Comparison of ENCODE assay signal across 24 cellular contexts in the genomic region with DNA sequence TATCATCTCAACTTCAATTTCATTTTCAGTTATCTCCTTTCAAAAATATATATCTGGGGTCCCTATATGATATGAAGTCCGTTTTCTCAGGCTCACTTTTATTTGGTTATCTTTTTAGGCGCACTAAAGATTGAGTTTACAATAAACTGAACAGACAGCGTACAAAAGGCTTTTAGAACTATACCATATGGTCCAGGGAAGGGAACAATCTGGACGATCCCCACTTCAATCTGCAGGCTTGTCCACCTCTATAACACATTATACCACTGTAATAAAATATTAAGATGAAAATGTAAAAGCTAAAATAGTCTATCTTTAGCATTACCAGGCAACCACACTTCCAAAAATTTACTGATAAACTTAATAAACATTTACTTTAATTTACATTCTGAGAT.
DNase-seq lines count a peak whose midpoint lies in the region; ATAC-seq, FAIRE-seq and TF ChIP-seq lines count a peak whose summit lies in the region.
"Had no signal": no experiment of that assay in that cellular context is flagged by ENCODE, and none has a peak within 500 bp of the region (broad histone marks: within the 10 kb centered on the region; RNA-seq: fewer than 3 reads in every experiment).

No MANE protein-coding gene starts in this region.

- TF ChIP-seq CTCF in SU-DHL-6 (IDR thresholded peaks at IDR 0.05; ENCODE audit: insufficient read depth, low read length, poor library complexity, severe bottlenecking): no peak
- no peak for TF ChIP-seq CTCF in keratinocyte (optimal IDR thresholded peaks at IDR 0.05 in 1 of 3, IDR thresholded peaks at IDR 0.05 in 1 of 3, conservative IDR thresholded peaks at IDR 0.05 in 1 of 3; ENCODE audit: extremely low read depth in 1 of 3, insufficient read depth in 2 of 3, low read length in 3 of 3)
- TF ChIP-seq CTCF in kidney (IDR thresholded peaks at IDR 0.05; ENCODE audit: borderline replicate concordance, extremely low read depth, insufficient read depth): no peak
- TF ChIP-seq CTCF in Peyer's patch (IDR thresholded peaks at IDR 0.05): no peak

- H3K9me3 ChIP-seq in Karpas-422 (ENCODE audit: low read length) (no peaks in the 10 kb centered on the region), SU-DHL-6 (ENCODE audit: insufficient read depth, low read length) (no peaks in the 10 kb centered on the region), keratinocyte (ENCODE audit: control insufficient read depth, low read depth, low read length) (no peaks in the 10 kb centered on the region), kidney (ENCODE audit: control insufficient read depth in 1 of 2, low read length in 2 of 2) (no peaks in the 10 kb centered on the region), Peyer's patch (no peaks in the 10 kb centered on the region)
- H3K9me3 ChIP-seq: heart right ventricle, left lung, pancreas, right atrium auricular region, transverse colon had no signal

- peak overlapping the region; percentile 44 for H3K4me2 ChIP-seq in Karpas-422 (ENCODE audit: low read depth, low read length, poor library complexity, severe bottlenecking)
- H3K4me2 ChIP-seq in SU-DHL-6 (ENCODE audit: low read depth, low read length, poor library complexity, severe bottlenecking): peak overlapping the region; percentile 49
- H3K4me2 ChIP-seq in keratinocyte (ENCODE audit: control insufficient read depth, extremely low read depth, insufficient read depth, low read depth, low read length): no peak overlapping the region

- peaks cover 61% of the 10 kb centered on the region for H3K4me1 Mint-ChIP-seq in activated CD8-positive, alpha-beta memory T cell treated with anti-CD3 and anti-CD28 coated beads, Interleukin-2, amount 10 ng/mL, durations not matched to agents 7 days and 5 days

- intact Hi-C loops in kidney (cut with DNase I): no loop called here

- peaks cover 80% of the 10 kb centered on the region for H3K4me1 ChIP-seq in Karpas-422 (ENCODE audit: low read length)
- H3K4me1 ChIP-seq in keratinocyte (ENCODE audit: control insufficient read depth, extremely low read depth, insufficient read depth, low read length): no peaks in the 10 kb centered on the region
- no peaks in the 10 kb centered on the region for H3K4me1 ChIP-seq in kidney (ENCODE audit: control insufficient read depth in 1 of 2, insufficient read depth in 1 of 2, low read depth in 1 of 2, low read length in 2 of 2)
- no peaks in the 10 kb centered on the region for H3K4me1 ChIP-seq in Peyer's patch
- H3K4me1 ChIP-seq: right atrium auricular region, transverse colon had no signal

- peaks cover 36% of the 10 kb centered on the region for H3K36me3 Mint-ChIP-seq in activated CD8-positive, alpha-beta memory T cell treated with anti-CD3 and anti-CD28 coated beads, Interleukin-2, amount 10 ng/mL, durations not matched to agents 7 days and 5 days

- no peaks in the 10 kb centered on the region for H3K27me3 Mint-ChIP-seq in activated CD8-positive, alpha-beta memory T cell treated with anti-CD3 and anti-CD28 coated beads, Interleukin-2, amount 10 ng/mL, durations not matched to agents 7 days and 5 days
- H3K27me3 Mint-ChIP-seq: naive thymus-derived CD8-positive, alpha-beta T cell; T-cell had no signal

- H3K4me3 ChIP-seq in Karpas-422 (ENCODE audit: low read length) (no peak overlapping the region), SU-DHL-6 (ENCODE audit: insufficient read depth, low read length, poor library complexity, severe bottlenecking) (no peak overlapping the region), keratinocyte (ENCODE audit: control insufficient read depth in 2 of 3, extremely low read depth in 1 of 3, insufficient read depth in 2 of 3, low read depth in 1 of 3, low read length in 3 of 3) (no peak overlapping the region), kidney (ENCODE audit: low read length in 2 of 2) (no peak overlapping the region), Peyer's patch (no peak overlapping the region)
- H3K4me3 ChIP-seq: heart right ventricle, left lung, pancreas, right atrium auricular region, transverse colon had no signal

- H4K20me1 ChIP-seq in Karpas-422 (ENCODE audit: insufficient read depth, low read depth, low read length) (no peaks in the 10 kb centered on the region), SU-DHL-6 (ENCODE audit: low read depth, low read length) (no peaks in the 10 kb centered on the region), keratinocyte (ENCODE audit: control insufficient read depth, extremely low read depth, insufficient read depth, low read length) (no peaks in the 10 kb centered on the region)

- H3K9me2 ChIP-seq in Karpas-422 (replicated peaks; ENCODE audit: insufficient read depth, low read length): no peaks in the 10 kb centered on the region
- H3K9me2 ChIP-seq in SU-DHL-6 (replicated peaks; ENCODE audit: insufficient read depth, low read length): no peaks in the 10 kb centered on the region

- H3K27me3 ChIP-seq in Karpas-422 (ENCODE audit: low read length): no peaks in the 10 kb centered on the region
- H3K27me3 ChIP-seq in SU-DHL-6 (ENCODE audit: low read length): no peaks in the 10 kb centered on the region
- H3K27me3 ChIP-seq in keratinocyte (ENCODE audit: control insufficient read depth, extremely low read depth, insufficient read depth, low read length): no peaks in the 10 kb centered on the region
- H3K27me3 ChIP-seq in Peyer's patch: no peaks in the 10 kb centered on the region
- H3K27me3 ChIP-seq: heart right ventricle, left lung, pancreas, right atrium auricular region, transverse colon had no signal

- H3K27ac ChIP-seq in Karpas-422 (ENCODE audit: low read length) (peak overlapping the region; percentile 99), SU-DHL-6 (ENCODE audit: low read depth, low read length) (no peak overlapping the region; the same call in 1 of the 2 replicates), keratinocyte (ENCODE audit: control insufficient read depth, insufficient read depth, low read length) (peak overlapping the region; percentile 42), kidney (ENCODE audit: low read depth in 2 of 2, low read length in 2 of 2) (no peak overlapping the region), Peyer's patch (no peak overlapping the region)
- H3K27ac ChIP-seq: heart right ventricle, left lung, pancreas, right atrium auricular region, transverse colon had no signal

- FAIRE-seq in keratinocyte (lab: Jason Lieb, UNC) (no peak), kidney (lab: Jason Lieb, UNC) (no peak)
- FAIRE-seq: pancreas had no signal

- H3K4me3 Mint-ChIP-seq in activated CD8-positive, alpha-beta memory T cell treated with anti-CD3 and anti-CD28 coated beads, Interleukin-2, amount 10 ng/mL, durations not matched to agents 7 days and 5 days: no peak overlapping the region
- H3K4me3 Mint-ChIP-seq: naive thymus-derived CD8-positive, alpha-beta T cell; T-cell had no signal

- no peak for DNase-seq in activated CD8-positive, alpha-beta memory T cell treated with anti-CD3 and anti-CD28 coated beads, Interleukin-2, amount 10 ng/mL, durations not matched to agents 7 days and 5 days
- no peak for DNase-seq in activated CD8-positive, alpha-beta memory T cell treated with anti-CD3 and anti-CD28 coated beads, Interleukin-2, amount 50 U/mL, for 4 hours
- DNase-seq in Karpas-422 (no peak), keratinocyte (ENCODE audit: low read depth, low spot score) (no peak), kidney (no peak), Peyer's patch (no peak)
- DNase-seq: 8988T; activated CD4-positive, alpha-beta T cell treated with anti-CD3 and anti-CD28 coated beads for 48 hours; activated gamma-delta T cell; amygdala; caudate nucleus; COR-L47; heart right ventricle; left lung; naive thymus-derived CD8-positive, alpha-beta T cell; NCI-H1436; pancreas; SHP77 treated with DMSO at 0.1 percent for 48 hours; stimulated activated CD4-positive, alpha-beta T cell treated with anti-CD3 and anti-CD28 coated beads, Interleukin-4, amount 100 ng/mL, for 24 hours; T-cell; transverse colon had no signal

- no peak overlapping the region for H2AFZ ChIP-seq in Karpas-422 (ENCODE audit: low read length)
- no peak overlapping the region for H2AFZ ChIP-seq in SU-DHL-6 (ENCODE audit: low read depth, low read length, severe bottlenecking)
- no peak overlapping the region for H2AFZ ChIP-seq in keratinocyte (ENCODE audit: control insufficient read depth, low read length)

- H3K9me3 Mint-ChIP-seq in activated CD8-positive, alpha-beta memory T cell treated with anti-CD3 and anti-CD28 coated beads, Interleukin-2, amount 10 ng/mL, durations not matched to agents 7 days and 5 days (ENCODE audit: low read depth): peaks cover 5% of the 10 kb centered on the region
- H3K9me3 Mint-ChIP-seq: naive thymus-derived CD8-positive, alpha-beta T cell; T-cell had no signal

- no peak for TF ChIP-seq POLR2A in Peyer's patch (IDR thresholded peaks at IDR 0.05)

- H3K27ac Mint-ChIP-seq in activated CD8-positive, alpha-beta memory T cell treated with anti-CD3 and anti-CD28 coated beads, Interleukin-2, amount 10 ng/mL, durations not matched to agents 7 days and 5 days: peak overlapping the region; percentile 60
- H3K27ac Mint-ChIP-seq: T-cell had no signal

- H3K79me2 ChIP-seq in Karpas-422 (ENCODE audit: low read length) (peaks cover 75% of the 10 kb centered on the region), SU-DHL-6 (ENCODE audit: insufficient read depth, low read length) (0 out of 2 replicates have a peak, but pooled peaks cover 4% of the 10 kb centered on the region), keratinocyte (ENCODE audit: control insufficient read depth, insufficient read depth, low read length) (no peaks in the 10 kb centered on the region)

- H3K36me3 ChIP-seq in Karpas-422 (ENCODE audit: insufficient read depth, low read length) (no peaks in the 10 kb centered on the region), SU-DHL-6 (ENCODE audit: low read length) (no peaks in the 10 kb centered on the region), keratinocyte (ENCODE audit: control insufficient read depth in 2 of 2, extremely low read depth in 1 of 2, insufficient read depth in 2 of 2, low read length in 2 of 2) (no peaks in the 10 kb centered on the region), kidney (ENCODE audit: control insufficient read depth in 1 of 2, insufficient read depth in 2 of 2, low read length in 2 of 2) (no peaks in the 10 kb centered on the region), Peyer's patch (no peaks in the 10 kb centered on the region)
- H3K36me3 ChIP-seq: heart right ventricle, left lung, pancreas, right atrium auricular region, transverse colon had no signal

- H3F3A ChIP-seq in SU-DHL-6 (ENCODE audit: insufficient read depth): 0 out of 2 replicates have a peak, but pooled peaks cover 7% of the 10 kb centered on the region

- ATAC-seq in activated CD8-positive, alpha-beta memory T cell treated with anti-CD3 and anti-CD28 coated beads, Interleukin-2, amount 10 ng/mL, durations not matched to agents 7 days and 5 days: no peak
- no peak for ATAC-seq in GM19324 (IDR thresholded peaks at IDR 0.05; ENCODE audit: low FRiP score, unreplicated experiment)
- ATAC-seq: heart right ventricle; left lung; naive thymus-derived CD8-positive, alpha-beta T cell; T-cell had no signal

- no peaks in the 10 kb centered on the region for H3K9me1 ChIP-seq in keratinocyte (ENCODE audit: control insufficient read depth, extremely low read depth, insufficient read depth, low read length)

- dilution Hi-C loops in keratinocyte (cut with MboI; ENCODE audit: extremely low pct_ligation_motif_present, low sequenced_read_pairs): no loop called here

- CTCF ChIA-PET in activated CD8-positive, alpha-beta memory T cell treated with anti-CD3 and anti-CD28 coated beads, Interleukin-2, amount 10 ng/mL, durations not matched to agents 7 days and 5 days (lab: Charles Lee): no interaction called here

- peak overlapping the region; percentile 32; the same call in 1 of the 2 replicates for H3K9ac ChIP-seq in Karpas-422 (ENCODE audit: low read length)
- no peak overlapping the region for H3K9ac ChIP-seq in SU-DHL-6 (ENCODE audit: low read length)
- no peak overlapping the region for H3K9ac ChIP-seq in keratinocyte (ENCODE audit: control insufficient read depth, extremely low read depth, insufficient read depth, low read length)
- H3K9ac ChIP-seq in kidney (ENCODE audit: low read length in 2 of 2): no peak overlapping the region

Comparison
In these comparisons a context has a peak if more than half of its experiments do, and no peak if none do; other contexts are left out.
1. H3K27ac ChIP-seq: peak in Karpas-422 (single experiment) and keratinocyte (single experiment); none in SU-DHL-6 (single experiment), kidney (0 of 2) and Peyer's patch (0 of 4).